Comparison of ENCODE assay signal across 21 cellular contexts in genomic region chr1:110502402-110502801, GRCh38. TPM values are rescaled to one million over a fixed set of nuclear protein-coding genes. Genes with fewer than 3 reads are reported as not detected.
DNase-seq lines count a peak whose midpoint lies in the region; ATAC-seq and TF ChIP-seq lines count a peak whose summit lies in the region.
"Had no signal": no experiment of that assay in that cellular context is flagged by ENCODE, and none has a peak within 500 bp of the region (broad histone marks: within the 10 kb centered on the region; RNA-seq: fewer than 3 reads in every experiment).

No MANE protein-coding gene starts in this region.

- in situ Hi-C loops in GM13976 (cut with MboI; ENCODE audit: low sequenced_read_pairs, unreplicated experiment) = no loop called here

- no peaks in the 10 kb centered on the region for H4K20me1 ChIP-seq in OCI-LY3 (ENCODE audit: insufficient read depth, low read length)
- no peaks in the 10 kb centered on the region for H4K20me1 ChIP-seq in hepatocyte (ENCODE audit: insufficient read depth, poor library complexity, severe bottlenecking)
- H4K20me1 ChIP-seq: BLaER1 treated with 17β-estradiol and CSF1 and Interleukin-3, amounts not matched to agents 10 nM and 100 nM had no signal

- intact Hi-C loops in Right ventricle myocardium superior (cut with DNase I) = no loop called here
- intact Hi-C loops in cardiac septum (cut with DNase I) = no loop called here

- peaks cover 16 to 19% of the 10 kb centered on the region in 2 donors for H3K27me3 Mint-ChIP-seq in stimulated activated naive B cell treated with anti-CD40 and anti-IgM and Interleukin-4, amounts not matched to agents 10 μg/mL and 1 μg/mL and 100 μg/mL, for 72 hours

- H3K4me2 ChIP-seq in OCI-LY3 (ENCODE audit: low read length) (peak overlapping the region; percentile 52), hepatocyte (no peak overlapping the region)

- H3K79me2 ChIP-seq in OCI-LY3 (ENCODE audit: low read length) (no peaks in the 10 kb centered on the region), hepatocyte (no peaks in the 10 kb centered on the region)

- H3K4me1 ChIP-seq in OCI-LY3 (ENCODE audit: low read length) = peaks cover 12% of the 10 kb centered on the region
- no peaks in the 10 kb centered on the region for H3K4me1 ChIP-seq in gastroesophageal sphincter
- H3K4me1 ChIP-seq in hepatocyte (ENCODE audit: insufficient read depth) = no peaks in the 10 kb centered on the region
- H3K4me1 ChIP-seq: SJCRH30, testis had no signal

- H3K9me2 ChIP-seq in hepatocyte (replicated peaks; ENCODE audit: insufficient read depth) = no peaks in the 10 kb centered on the region

- no peak for TF ChIP-seq POLR2A in gastroesophageal sphincter (IDR thresholded peaks at IDR 0.05)

- no peak for TF ChIP-seq CTCF in OCI-LY3 (IDR thresholded peaks at IDR 0.05; ENCODE audit: low read depth, low read length)
- no peak for TF ChIP-seq CTCF in gastroesophageal sphincter (IDR thresholded peaks at IDR 0.05)
- TF ChIP-seq CTCF in hepatocyte (IDR thresholded peaks at IDR 0.05; ENCODE audit: poor library complexity) = no peak
- no peak for TF ChIP-seq CTCF in GM13976 (IDR thresholded peaks at IDR 0.05; ENCODE audit: borderline replicate concordance, control extremely low read depth, extremely low read depth, insufficient read depth, missing control alignments)

- H3K9ac ChIP-seq in OCI-LY3 (ENCODE audit: low read length) = no peak overlapping the region
- H3K9ac ChIP-seq: BLaER1 treated with 17β-estradiol and CSF1 and Interleukin-3, amounts not matched to agents 10 nM and 100 nM had no signal

- H3K27me3 ChIP-seq in OCI-LY3 (ENCODE audit: low read depth, low read length) (no peaks in the 10 kb centered on the region), gastroesophageal sphincter (peaks cover 8% of the 10 kb centered on the region), hepatocyte (no peaks in the 10 kb centered on the region)
- H3K27me3 ChIP-seq: BLaER1 treated with 17β-estradiol and CSF1 and Interleukin-3, amounts not matched to agents 10 nM and 100 nM; spleen; testis had no signal

- H3K4me3 ChIP-seq in OCI-LY3 (ENCODE audit: low read length) (no peak overlapping the region), gastroesophageal sphincter (no peak overlapping the region), hepatocyte (no peak overlapping the region)
- H3K4me3 ChIP-seq: BLaER1 treated with 17β-estradiol and CSF1 and Interleukin-3, amounts not matched to agents 10 nM and 100 nM; SJCRH30; spleen; testis had no signal

- H3K4me1 Mint-ChIP-seq in stimulated activated naive B cell treated with anti-CD40 and anti-IgM and Interleukin-4, amounts not matched to agents 10 μg/mL and 1 μg/mL and 100 μg/mL, for 72 hours = peaks cover 9 to 16% of the 10 kb centered on the region in 2 donors
- H3K4me1 Mint-ChIP-seq: central memory CD8-positive, alpha-beta T cell had no signal

- H3K9me3 Mint-ChIP-seq in stimulated activated naive B cell treated with anti-CD40 and anti-IgM and Interleukin-4, amounts not matched to agents 10 μg/mL and 1 μg/mL and 100 μg/mL, for 72 hours = no peaks in the 10 kb centered on the region
- H3K9me3 Mint-ChIP-seq: activated CD4-positive, alpha-beta T cell treated with anti-CD3 and anti-CD28 coated beads, Interleukin-2, amount 10 ng/mL, durations not matched to agents 7 days and 5 days; central memory CD8-positive, alpha-beta T cell; natural killer cell treated with Interleukin-12 subunit alpha and Interleukin-12 subunit beta and Interleukin-15 and Interleukin-18, amount 100 ng/mL, for 72 hours had no signal

- H2AFZ ChIP-seq in OCI-LY3 (ENCODE audit: low read depth, low read length) = no peak overlapping the region
- no peak overlapping the region for H2AFZ ChIP-seq in hepatocyte

- H3K27ac Mint-ChIP-seq in stimulated activated naive B cell treated with anti-CD40 and anti-IgM and Interleukin-4, amounts not matched to agents 10 μg/mL and 1 μg/mL and 100 μg/mL, for 72 hours = no peak overlapping the region
- H3K27ac Mint-ChIP-seq: activated CD4-positive, alpha-beta T cell treated with anti-CD3 and anti-CD28 coated beads, Interleukin-2, amount 10 ng/mL, durations not matched to agents 7 days and 5 days; natural killer cell treated with Interleukin-12 subunit alpha and Interleukin-12 subunit beta and Interleukin-15 and Interleukin-18, amount 100 ng/mL, for 72 hours; progenitor cell of endocrine pancreas had no signal

- no peaks in the 10 kb centered on the region for H3K36me3 ChIP-seq in OCI-LY3 (replicated peaks; ENCODE audit: low read depth, low read length)
- H3K36me3 ChIP-seq in gastroesophageal sphincter = no peaks in the 10 kb centered on the region
- no peaks in the 10 kb centered on the region for H3K36me3 ChIP-seq in hepatocyte (replicated peaks; ENCODE audit: insufficient read depth, low read depth)
- H3K36me3 ChIP-seq: BLaER1 treated with 17β-estradiol and CSF1 and Interleukin-3, amounts not matched to agents 10 nM and 100 nM; SJCRH30; spleen had no signal

- DNase-seq in Right ventricle myocardium superior (no peak), cardiac septum (ENCODE audit: low spot score) (no peak), hepatocyte (ENCODE audit: low spot score) (no peak), GM13976 (ENCODE audit: low spot score) (no peak)
- DNase-seq in stimulated activated naive B cell treated with anti-CD40 and anti-IgM and Interleukin-4, amounts not matched to agents 10 μg/mL and 1 μg/mL and 100 μg/mL, for 72 hours = no peak
- DNase-seq in stimulated activated CD4-positive, alpha-beta T cell treated with anti-CD3 and anti-CD28 coated beads, Interleukin-4, amount 100 ng/mL, for 24 hours = no peak
- DNase-seq: activated CD4-positive, alpha-beta T cell treated with anti-CD3 and anti-CD28 coated beads, Interleukin-2, amount 10 ng/mL, durations not matched to agents 7 days and 5 days; glutamatergic neuron; mammary epithelial cell; NCI-H1436; SJCRH30; spleen; testis had no signal

- ATAC-seq in Right ventricle myocardium superior (ENCODE audit: poor library complexity) (peak; percentile 73), gastroesophageal sphincter (peak; percentile 31)
- peak; percentile 79 to 82 for ATAC-seq in stimulated activated naive B cell treated with anti-CD40 and anti-IgM and Interleukin-4, amounts not matched to agents 10 μg/mL and 1 μg/mL and 100 μg/mL, for 72 hours (replicated peaks)
- ATAC-seq: natural killer cell treated with Interleukin-12 subunit alpha and Interleukin-12 subunit beta and Interleukin-15 and Interleukin-18, amount 100 ng/mL, for 72 hours had no signal

- no peak overlapping the region for H3K27ac ChIP-seq in OCI-LY3 (ENCODE audit: low read length)
- H3K27ac ChIP-seq in gastroesophageal sphincter = no peak overlapping the region
- H3K27ac ChIP-seq in hepatocyte = no peak overlapping the region
- H3K27ac ChIP-seq: 22Rv1; BLaER1 treated with 17β-estradiol and CSF1 and Interleukin-3, amounts not matched to agents 10 nM and 100 nM; SJCRH30; spleen; testis had no signal

- TF ChIP-seq EP300 in gastroesophageal sphincter (IDR thresholded peaks at IDR 0.05) = no peak

- 60 to 62% methylated on average over 1 to 3 of the region's 4 CpGs for WGBS in gastroesophageal sphincter (ENCODE audit: low coverage in 1 of 2), 2 donors
- 88% methylated on average over 4 of the region's 4 CpGs for WGBS in hepatocyte (ENCODE audit: low lambda C conversion rate, missing lambda C conversion rate)

- no peak overlapping the region for H3K4me3 Mint-ChIP-seq in stimulated activated naive B cell treated with anti-CD40 and anti-IgM and Interleukin-4, amounts not matched to agents 10 μg/mL and 1 μg/mL and 100 μg/mL, for 72 hours
- H3K4me3 Mint-ChIP-seq: activated CD4-positive, alpha-beta T cell treated with anti-CD3 and anti-CD28 coated beads, Interleukin-2, amount 10 ng/mL, durations not matched to agents 7 days and 5 days; central memory CD8-positive, alpha-beta T cell; natural killer cell treated with Interleukin-12 subunit alpha and Interleukin-12 subunit beta and Interleukin-15 and Interleukin-18, amount 100 ng/mL, for 72 hours had no signal

- H3K9me3 ChIP-seq in OCI-LY3 (ENCODE audit: insufficient read depth, low read length) = no peaks in the 10 kb centered on the region
- no peaks in the 10 kb centered on the region for H3K9me3 ChIP-seq in gastroesophageal sphincter
- H3K9me3 ChIP-seq in hepatocyte (ENCODE audit: low read depth) = no peaks in the 10 kb centered on the region
- H3K9me3 ChIP-seq: BLaER1 treated with 17β-estradiol and CSF1 and Interleukin-3, amounts not matched to agents 10 nM and 100 nM; SJCRH30; spleen; testis had no signal

- H3K36me3 Mint-ChIP-seq in stimulated activated naive B cell treated with anti-CD40 and anti-IgM and Interleukin-4, amounts not matched to agents 10 μg/mL and 1 μg/mL and 100 μg/mL, for 72 hours = no peaks in the 10 kb centered on the region
- H3K36me3 Mint-ChIP-seq: natural killer cell treated with Interleukin-12 subunit alpha and Interleukin-12 subunit beta and Interleukin-15 and Interleukin-18, amount 100 ng/mL, for 72 hours had no signal

RNA-seq across cellular contexts. Expression of gene KCNA10, which starts 16.6 kb away (rescaled TPM):
- total RNA-seq in Right ventricle myocardium superior = not detected
- not detected for total RNA-seq in cardiac septum
- total RNA-seq in gastroesophageal sphincter = not detected
- not detected in 2 replicates for total RNA-seq in hepatocyte
- not detected in 2 replicates for polyA plus RNA-seq in hepatocyte
- total RNA-seq: activated CD4-positive, alpha-beta T cell treated with anti-CD3 and anti-CD28 coated beads, Interleukin-2, amount 10 ng/mL, durations not matched to agents 7 days and 5 days; mammary epithelial cell; natural killer cell treated with Interleukin-12 subunit alpha and Interleukin-12 subunit beta and Interleukin-15 and Interleukin-18, amount 100 ng/mL, for 72 hours; progenitor cell of endocrine pancreas; SJCRH30 had no signal
- polyA plus RNA-seq: esophagus, mammary epithelial cell, spleen had no signal

RNA-seq across cellular contexts. Expression of gene PROK1, which starts 51.5 kb away (rescaled TPM):
- total RNA-seq in Right ventricle myocardium superior = not detected
- total RNA-seq in cardiac septum = 0.46 TPM
- 1 to 10 TPM in 1 of 4 donors, not detected in 3; 1.1 TPM for total RNA-seq in gastroesophageal sphincter
- total RNA-seq in hepatocyte = 8.8 and 9.6 TPM in 2 replicates
- polyA plus RNA-seq in hepatocyte = 9.4 and 11.1 TPM in 2 replicates
- total RNA-seq: activated CD4-positive, alpha-beta T cell treated with anti-CD3 and anti-CD28 coated beads, Interleukin-2, amount 10 ng/mL, durations not matched to agents 7 days and 5 days; mammary epithelial cell; progenitor cell of endocrine pancreas; SJCRH30 had no signal
- polyA plus RNA-seq: mammary epithelial cell had no signal
